In genomic region chr15:100338247-100338646, GRCh38 we compare ENCODE assay signal across 13 cellular contexts. TPM values are rescaled to one million over a fixed set of nuclear protein-coding genes. Genes with fewer than 3 reads are reported as not detected.
DNase-seq lines count a peak whose midpoint lies in the region; ATAC-seq and TF ChIP-seq lines count a peak whose summit lies in the region.
"Had no signal": no experiment of that assay in that cellular context is flagged by ENCODE, and none has a peak within 500 bp of the region (broad histone marks: within the 10 kb centered on the region; RNA-seq: fewer than 3 reads in every experiment).

No MANE protein-coding gene starts in this region.

- H3K9ac ChIP-seq in Loucy (ENCODE audit: low read depth, low read length, poor library complexity, severe bottlenecking), result peak overlapping the region; percentile 58
- no peak overlapping the region for H3K9ac ChIP-seq in SK-N-SH
- H3K9ac ChIP-seq: BLaER1 had no signal

- no peaks in the 10 kb centered on the region for H3K36me3 Mint-ChIP-seq in activated T-cell treated with anti-CD3 and anti-CD28 coated beads, Interleukin-2, amount 50 U/mL, for 24 hours (ENCODE audit: low read depth)

- peak overlapping the region; percentile 77; the same call in 1 of the 2 replicates for H2AFZ ChIP-seq in Loucy (ENCODE audit: low read length)
- no peak overlapping the region for H2AFZ ChIP-seq in SK-N-SH (ENCODE audit: low read depth)

- TF ChIP-seq RAD21 in SK-N-SH (IDR thresholded peaks at IDR 0.05; ENCODE audit: low read length), result no peak

- peaks cover 55% of the 10 kb centered on the region for H3K4me1 Mint-ChIP-seq in activated T-cell treated with anti-CD3 and anti-CD28 coated beads, Interleukin-2, amount 50 U/mL, for 24 hours (ENCODE audit: low read depth)

- H3K79me2 ChIP-seq in Loucy (ENCODE audit: insufficient read depth, low read length) (no peaks in the 10 kb centered on the region), SK-N-SH (ENCODE audit: insufficient read depth) (no peaks in the 10 kb centered on the region)

- H3F3A ChIP-seq in Loucy (ENCODE audit: low read depth), result no peaks in the 10 kb centered on the region
- no peaks in the 10 kb centered on the region for H3F3A ChIP-seq in SK-N-SH (replicated peaks; ENCODE audit: insufficient read depth)

- DNase-seq in activated T-cell treated with anti-CD3 and anti-CD28 coated beads, Interleukin-2, amount 50 U/mL, for 24 hours, result no peak
- DNase-seq in activated T-cell treated with anti-CD3 and anti-CD28 coated beads, Interleukin-2, amount 50 U/mL, for 48 hours, result no peak
- DNase-seq in esophagus muscularis mucosa (ENCODE audit: extremely low spot score) (peak; percentile 62), psoas muscle (no peak), right cardiac atrium (no peak), SK-N-SH (no peak), G401 (ENCODE audit: low spot score) (no peak)
- DNase-seq: HFFc6, NCI-H510A treated with DMSO at 0.1 percent for 48 hours had no signal

- H3K4me2 ChIP-seq in Loucy (ENCODE audit: low read depth, low read length, poor library complexity, severe bottlenecking), result peak overlapping the region; percentile 60
- H3K4me2 ChIP-seq in SK-N-SH, result no peak overlapping the region
- H3K4me2 ChIP-seq: BLaER1 had no signal

- no peak overlapping the region for H3K27ac Mint-ChIP-seq in activated T-cell treated with anti-CD3 and anti-CD28 coated beads, Interleukin-2, amount 50 U/mL, for 24 hours
- H3K27ac Mint-ChIP-seq: HFFc6 had no signal

- H3K9me3 ChIP-seq in Loucy (ENCODE audit: insufficient read depth, low read depth, low read length) (no peaks in the 10 kb centered on the region), esophagus muscularis mucosa (no peaks in the 10 kb centered on the region), psoas muscle (no peaks in the 10 kb centered on the region), right cardiac atrium (ENCODE audit: control insufficient read depth, low read length) (no peaks in the 10 kb centered on the region), SK-N-SH (no peaks in the 10 kb centered on the region)
- H3K9me3 ChIP-seq: BLaER1, MG63 had no signal

- H3K9me3 Mint-ChIP-seq in activated T-cell treated with anti-CD3 and anti-CD28 coated beads, Interleukin-2, amount 50 U/mL, for 24 hours, result no peaks in the 10 kb centered on the region

- intact Hi-C loops in esophagus muscularis mucosa (cut with DNase I), result loop anchor here (2.0 to 10.0 kb wide), 2 partner anchors 133 to 409 kb away; no protein-coding TSS in a partner anchor
- intact Hi-C loops in psoas muscle (cut with DNase I), result loop anchor here (2.0 to 5.0 kb wide), 2 partner anchors 406 to 409 kb away; no protein-coding TSS in a partner anchor
- intact Hi-C loops in right cardiac atrium (cut with DNase I), result loop anchor here in 2 of 4 donors (5.0 to 10.0 kb wide), 3 partner anchors 133 to 406 kb away; no protein-coding TSS in a partner anchor

- CTCF ChIA-PET in SK-N-SH (lab: Yijun Ruan, JAX), result interaction anchor here (0.6 to 8.1 kb wide), 55 partner anchors 11 to 1066 kb away, joined by 3 to 169 read pairs (median 5); no protein-coding TSS in a partner anchor

- H3K27me3 Mint-ChIP-seq in activated T-cell treated with anti-CD3 and anti-CD28 coated beads, Interleukin-2, amount 50 U/mL, for 24 hours, result peaks cover 4% of the 10 kb centered on the region

- H3K9me2 ChIP-seq in Loucy (replicated peaks; ENCODE audit: low read depth, low read length) (no peaks in the 10 kb centered on the region), SK-N-SH (no peaks in the 10 kb centered on the region)

- no peak overlapping the region for H3K27ac ChIP-seq in esophagus muscularis mucosa (replicated peaks in 1 of 4)
- no peak overlapping the region for H3K27ac ChIP-seq in psoas muscle
- H3K27ac ChIP-seq in right cardiac atrium (ENCODE audit: low read length), result no peak overlapping the region
- H3K27ac ChIP-seq in SK-N-SH (ENCODE audit: low read depth in 2 of 2, low read length in 1 of 2), result no peak overlapping the region
- H3K27ac ChIP-seq: BLaER1 had no signal

- TF ChIP-seq POLR2A in esophagus muscularis mucosa (IDR thresholded peaks at IDR 0.05; ENCODE audit: low read depth), result no peak

- POLR2A ChIA-PET in SK-N-SH (lab: Yijun Ruan, JAX), result no interaction called here

- TF ChIP-seq EP300 in esophagus muscularis mucosa (IDR thresholded peaks at IDR 0.05) (no peak), SK-N-SH (IDR thresholded peaks at IDR 0.05; ENCODE audit: borderline replicate concordance in 1 of 2, low read depth in 1 of 2, low read length in 1 of 2) (no peak)

- TF ChIP-seq CTCF in Loucy (conservative IDR thresholded peaks at IDR 0.05; ENCODE audit: low read length) (no peak), esophagus muscularis mucosa (IDR thresholded peaks at IDR 0.05) (no peak), psoas muscle (IDR thresholded peaks at IDR 0.05) (no peak), SK-N-SH (IDR thresholded peaks at IDR 0.05) (no peak)

- H3K4me3 ChIP-seq in Loucy (ENCODE audit: low read length, poor library complexity, severe bottlenecking) (peak overlapping the region; percentile 64), esophagus muscularis mucosa (no peak overlapping the region), psoas muscle (peak overlapping the region; percentile 95), right cardiac atrium (ENCODE audit: low read length) (no peak overlapping the region), SK-N-SH (ENCODE audit: low read depth in 2 of 2, low read length in 1 of 2) (no peak overlapping the region)
- H3K4me3 ChIP-seq: BLaER1, K562, MG63 had no signal

- H4K20me1 ChIP-seq in Loucy (ENCODE audit: insufficient read depth, low read length, poor library complexity, severe bottlenecking), result no peaks in the 10 kb centered on the region
- no peaks in the 10 kb centered on the region for H4K20me1 ChIP-seq in SK-N-SH (ENCODE audit: insufficient read depth)

- H3K36me3 ChIP-seq in Loucy (ENCODE audit: insufficient read depth, low read length), result no peaks in the 10 kb centered on the region
- H3K36me3 ChIP-seq in esophagus muscularis mucosa, result no peaks in the 10 kb centered on the region
- peaks cover 0 to 44% of the 10 kb centered on the region in 2 donors for H3K36me3 ChIP-seq in psoas muscle (ENCODE audit: insufficient read depth in 1 of 2, low read depth in 1 of 2)
- H3K36me3 ChIP-seq in SK-N-SH (replicated peaks in 1 of 2; ENCODE audit: control insufficient read depth in 1 of 2, insufficient read depth in 2 of 2, low read length in 1 of 2), result no peaks in the 10 kb centered on the region
- H3K36me3 ChIP-seq: BLaER1, MG63 had no signal

- in situ Hi-C loops in G401 (cut with HindIII; ENCODE audit: low sequenced_read_pairs), result no loop called here

- peaks cover 42% of the 10 kb centered on the region for H3K4me1 ChIP-seq in Loucy (ENCODE audit: insufficient read depth, low read length, poor library complexity, severe bottlenecking)
- H3K4me1 ChIP-seq in esophagus muscularis mucosa, result peaks cover 4 to 43% (median 38%) of the 10 kb centered on the region in 4 donors
- H3K4me1 ChIP-seq in psoas muscle, result peaks cover 9% of the 10 kb centered on the region
- no peaks in the 10 kb centered on the region for H3K4me1 ChIP-seq in right cardiac atrium (ENCODE audit: control insufficient read depth, insufficient read depth, low read length)
- H3K4me1 ChIP-seq in SK-N-SH (ENCODE audit: control insufficient read depth in 1 of 2, insufficient read depth in 2 of 2, low read depth in 1 of 2, low read length in 1 of 2), result peaks cover 0 to 35% of the 10 kb centered on the region in 2 experiments; a peak in 1 of 4 replicates
- H3K4me1 ChIP-seq: BLaER1 had no signal

- H3K27me3 ChIP-seq in Loucy (ENCODE audit: insufficient read depth, low read length, poor library complexity, severe bottlenecking) (no peaks in the 10 kb centered on the region), esophagus muscularis mucosa (peaks cover 0 to 6% (median 0%) of the 10 kb centered on the region in 4 donors), psoas muscle (ENCODE audit: insufficient read depth in 3 of 3, low read length in 2 of 3) (no peaks in the 10 kb centered on the region), right cardiac atrium (ENCODE audit: control insufficient read depth, insufficient read depth) (no peaks in the 10 kb centered on the region), SK-N-SH (ENCODE audit: insufficient read depth) (no peaks in the 10 kb centered on the region)

- peak overlapping the region; percentile 56 for H3K4me3 Mint-ChIP-seq in activated T-cell treated with anti-CD3 and anti-CD28 coated beads, Interleukin-2, amount 50 U/mL, for 24 hours
- H3K4me3 Mint-ChIP-seq: HFFc6 had no signal

- ATAC-seq in psoas muscle (no peak), right cardiac atrium (no peak)

- WGBS in esophagus muscularis mucosa, result 89% methylated on average over 10 of the region's 10 CpGs
- WGBS in psoas muscle, 3 donors, result 77 to 80% (median 79%) methylated on average over 10 of the region's 10 CpGs
- 81% methylated on average over 10 of the region's 10 CpGs for WGBS in right cardiac atrium
- WGBS in SK-N-SH (ENCODE audit: low lambda C conversion rate), result 57% methylated on average over 10 of the region's 10 CpGs

TF ChIP-seq in SK-N-SH, 30 proteins besides CTCF, POLR2A, EP300 and RAD21 (continues in another document):
- TF ChIP-seq USF2 (IDR thresholded peaks at IDR 0.05; ENCODE audit: borderline replicate concordance, low read depth, low read length) (no peak), TCF12 (IDR thresholded peaks at IDR 0.05) (no peak), RFX5 (IDR thresholded peaks at IDR 0.05; ENCODE audit: low read length) (no peak), JUND (IDR thresholded peaks at IDR 0.05) (no peak), TAF1 (IDR thresholded peaks at IDR 0.05; ENCODE audit: borderline replicate concordance, low read depth, low read length) (no peak), TEAD4 (IDR thresholded peaks at IDR 0.05; ENCODE audit: borderline replicate concordance, insufficient read depth) (no peak)

RNA-seq across cellular contexts. Expression of gene ADAMTS17, which starts 3.5 kb away (rescaled TPM):
- total RNA-seq in esophagus muscularis mucosa (10 to 100 TPM in 1 of 4 donors, 1 to 10 TPM in 3; 5.3 to 12.0 (median 6.6) TPM), psoas muscle (10 to 100 TPM in 3 of 4 donors, 1 to 10 TPM in 1; 4.4 to 93.0 (median 17.7) TPM), right cardiac atrium (1 to 10 TPM; 2.4 to 6.5 (median 3.5) TPM)
- polyA plus RNA-seq in psoas muscle (1 to 10 TPM; 5.7 to 7.2 (median 6.8) TPM), right cardiac atrium (1.2 TPM), SK-N-SH (2012; rRNA removed) (not detected in 2 replicates)
- polyA plus RNA-seq in SK-N-SH (2012; cell fraction: cytosol; rRNA removed), result 0.04 TPM in 2 replicates
- polyA plus RNA-seq in SK-N-SH (2012; cell fraction: nucleus; rRNA removed), result 0.01 and 0.14 TPM in 2 replicates
- 1.3 TPM in 1 of 2 replicates, not detected in the other for total RNA-seq in G401 (2014; rRNA removed; shearing (Covaris generic))
- total RNA-seq: HFFc6 had no signal

Comparison
In these comparisons a context has a peak if more than half of its experiments do, and no peak if none do; other contexts are left out.
1. H3K4me3 ChIP-seq: peak in Loucy (single experiment) and psoas muscle (single experiment); none in esophagus muscularis mucosa (0 of 4), right cardiac atrium (single experiment) and SK-N-SH (0 of 2).